1 cellular context compared by ENCODE assay signal in genomic region chr2:216298719-216299118, GRCh38.
TF ChIP-seq lines count a peak whose summit lies in the region.

No MANE protein-coding gene starts in this region.

TF ChIP-seq in HepG2, 621 proteins besides CTCF, POLR2A, EP300 and RAD21 (continued from another document):
- TF ChIP-seq ZHX2 (IDR thresholded peaks at IDR 0.05; ENCODE audit: low read depth) (no peak), ZHX2 (CRISPR knock-in tag; IDR thresholded peaks at IDR 0.05; ENCODE audit: borderline replicate concordance) (no peak), TSC22D2 (CRISPR knock-in tag; IDR thresholded peaks at IDR 0.05; ENCODE audit: borderline replicate concordance) (no peak), SMAD9 (CRISPR knock-in tag; IDR thresholded peaks at IDR 0.05) (no peak), NCOR1 (IDR thresholded peaks at IDR 0.05; ENCODE audit: borderline replicate concordance, low read length) (no peak), ZC3H4 (CRISPR knock-in tag; IDR thresholded peaks at IDR 0.05; ENCODE audit: borderline replicate concordance) (no peak), BATF2 (CRISPR knock-in tag; IDR thresholded peaks at IDR 0.05) (no peak), ZNF737 (CRISPR knock-in tag; IDR thresholded peaks at IDR 0.05; ENCODE audit: borderline replicate concordance) (no peak), ZNF781 (CRISPR knock-in tag; IDR thresholded peaks at IDR 0.05; ENCODE audit: borderline replicate concordance, not compliant biosample characterization) (no peak), ZFAT (CRISPR knock-in tag; conservative IDR thresholded peaks at IDR 0.05) (no peak), ZNF17 (CRISPR knock-in tag; IDR thresholded peaks at IDR 0.05) (no peak), RNF2 (conservative IDR thresholded peaks at IDR 0.05; ENCODE audit: low read depth) (no peak), HNRNPH1 (optimal IDR thresholded peaks at IDR 0.05; ENCODE audit: low read depth, low read length) (no peak), GLMP (CRISPR knock-in tag; IDR thresholded peaks at IDR 0.05; ENCODE audit: borderline replicate concordance) (no peak)
- TF ChIP-seq, protein P1, sequence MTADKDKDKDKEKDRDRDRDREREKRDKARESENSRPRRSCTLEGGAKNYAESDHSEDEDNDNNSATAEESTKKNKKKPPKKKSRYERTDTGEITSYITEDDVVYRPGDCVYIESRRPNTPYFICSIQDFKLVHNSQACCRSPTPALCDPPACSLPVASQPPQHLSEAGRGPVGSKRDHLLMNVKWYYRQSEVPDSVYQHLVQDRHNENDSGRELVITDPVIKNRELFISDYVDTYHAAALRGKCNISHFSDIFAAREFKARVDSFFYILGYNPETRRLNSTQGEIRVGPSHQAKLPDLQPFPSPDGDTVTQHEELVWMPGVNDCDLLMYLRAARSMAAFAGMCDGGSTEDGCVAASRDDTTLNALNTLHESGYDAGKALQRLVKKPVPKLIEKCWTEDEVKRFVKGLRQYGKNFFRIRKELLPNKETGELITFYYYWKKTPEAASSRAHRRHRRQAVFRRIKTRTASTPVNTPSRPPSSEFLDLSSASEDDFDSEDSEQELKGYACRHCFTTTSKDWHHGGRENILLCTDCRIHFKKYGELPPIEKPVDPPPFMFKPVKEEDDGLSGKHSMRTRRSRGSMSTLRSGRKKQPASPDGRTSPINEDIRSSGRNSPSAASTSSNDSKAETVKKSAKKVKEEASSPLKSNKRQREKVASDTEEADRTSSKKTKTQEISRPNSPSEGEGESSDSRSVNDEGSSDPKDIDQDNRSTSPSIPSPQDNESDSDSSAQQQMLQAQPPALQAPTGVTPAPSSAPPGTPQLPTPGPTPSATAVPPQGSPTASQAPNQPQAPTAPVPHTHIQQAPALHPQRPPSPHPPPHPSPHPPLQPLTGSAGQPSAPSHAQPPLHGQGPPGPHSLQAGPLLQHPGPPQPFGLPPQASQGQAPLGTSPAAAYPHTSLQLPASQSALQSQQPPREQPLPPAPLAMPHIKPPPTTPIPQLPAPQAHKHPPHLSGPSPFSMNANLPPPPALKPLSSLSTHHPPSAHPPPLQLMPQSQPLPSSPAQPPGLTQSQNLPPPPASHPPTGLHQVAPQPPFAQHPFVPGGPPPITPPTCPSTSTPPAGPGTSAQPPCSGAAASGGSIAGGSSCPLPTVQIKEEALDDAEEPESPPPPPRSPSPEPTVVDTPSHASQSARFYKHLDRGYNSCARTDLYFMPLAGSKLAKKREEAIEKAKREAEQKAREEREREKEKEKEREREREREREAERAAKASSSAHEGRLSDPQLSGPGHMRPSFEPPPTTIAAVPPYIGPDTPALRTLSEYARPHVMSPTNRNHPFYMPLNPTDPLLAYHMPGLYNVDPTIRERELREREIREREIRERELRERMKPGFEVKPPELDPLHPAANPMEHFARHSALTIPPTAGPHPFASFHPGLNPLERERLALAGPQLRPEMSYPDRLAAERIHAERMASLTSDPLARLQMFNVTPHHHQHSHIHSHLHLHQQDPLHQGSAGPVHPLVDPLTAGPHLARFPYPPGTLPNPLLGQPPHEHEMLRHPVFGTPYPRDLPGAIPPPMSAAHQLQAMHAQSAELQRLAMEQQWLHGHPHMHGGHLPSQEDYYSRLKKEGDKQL (CRISPR knock-in tag; IDR thresholded peaks at IDR 0.05; ENCODE audit: low read depth): no peak
